ENCODE assay signal across 9 cellular contexts in the genomic region with DNA sequence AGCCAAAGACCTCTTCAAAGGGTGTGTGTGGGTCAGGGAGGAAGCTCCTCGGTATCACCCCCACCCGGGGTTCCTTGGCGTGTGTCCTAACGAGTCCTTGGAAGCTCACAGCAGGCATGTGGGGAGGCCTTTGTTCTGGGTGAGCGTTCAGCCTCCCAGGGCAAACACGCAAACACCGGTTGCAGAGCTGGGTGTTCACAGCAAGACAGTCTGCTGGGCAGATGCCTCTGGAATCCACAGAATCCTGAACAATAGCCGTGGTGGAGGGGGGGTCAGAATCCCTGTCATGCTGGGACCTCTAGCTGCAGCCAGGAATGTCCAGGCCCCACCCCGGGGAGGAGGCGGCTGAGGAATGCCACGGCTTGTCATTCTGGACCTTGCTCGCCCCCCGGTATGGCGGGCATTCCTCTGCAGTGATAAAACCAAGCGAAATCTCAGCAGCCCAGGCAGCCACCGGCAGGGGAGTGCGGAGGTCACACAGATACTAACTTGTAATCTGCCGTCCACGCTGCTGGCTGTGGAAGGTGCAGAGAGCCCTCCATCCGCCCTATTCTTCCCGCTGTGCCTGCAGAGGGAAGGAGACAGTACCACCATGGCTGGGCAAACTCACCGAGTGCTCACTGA. TPM values are rescaled to one million over a fixed set of nuclear protein-coding genes. Genes with fewer than 3 reads are reported as not detected.
DNase-seq lines count a peak whose midpoint lies in the region; ATAC-seq, FAIRE-seq and TF ChIP-seq lines count a peak whose summit lies in the region.
"Not testable (repeated sequence)": the region's sequence is repeated elsewhere in the genome, so short reads cannot be mapped to it uniquely, and the experiment has no call there.
"Had no signal": no experiment of that assay in that cellular context is flagged by ENCODE, and none has a peak within 500 bp of the region (broad histone marks: within the 10 kb centered on the region; RNA-seq: fewer than 3 reads in every experiment).

No MANE protein-coding gene starts in this region.

- not testable (repeated sequence) for H3K4me2 ChIP-seq in SK-N-SH; K562 (ENCODE audit: insufficient read depth, low read length); mesendoderm (ENCODE audit: low read length)

- H3K9me1 ChIP-seq in K562 (ENCODE audit: control insufficient read depth, insufficient read depth, low read length): not testable (repeated sequence)

- H3K4ac ChIP-seq in mesendoderm (ENCODE audit: low read depth, low read length): not testable (repeated sequence)

- H3K56ac ChIP-seq in mesendoderm (ENCODE audit: low read length): peak overlapping the region; percentile 64

- BruUV-seq in K562 (replicated peaks; lab: Mats Ljungman, UMichigan): not testable (repeated sequence)

- not testable (repeated sequence) for H3K4me1 ChIP-seq in ES-I3 (ENCODE audit: insufficient read depth, low read length); SK-N-SH (ENCODE audit: control insufficient read depth in 1 of 2, insufficient read depth in 2 of 2, low read depth in 1 of 2, low read length in 1 of 2); mesendoderm (ENCODE audit: control insufficient read depth, low read depth, low read length)
- H3K4me1 ChIP-seq in K562 (replicated peaks in 1 of 2; ENCODE audit: control insufficient read depth in 2 of 2, insufficient read depth in 2 of 2, low read length in 2 of 2) (peaks cover 0 to 18% of the 10 kb centered on the region in 2 experiments; a peak in 2 of 5 replicates), left ventricle myocardium inferior (peaks cover 17% of the 10 kb centered on the region)

- H3K4me3 ChIP-seq in SK-N-SH (ENCODE audit: low read depth in 2 of 2, low read length in 1 of 2); K562; left ventricle myocardium inferior; mesendoderm (ENCODE audit: low read length): not testable (repeated sequence)

- not testable (repeated sequence) for ATAC-seq in K562

- not testable (repeated sequence) for H2BK15ac ChIP-seq in mesendoderm (replicated peaks; ENCODE audit: low read depth)

- not testable (repeated sequence) for FAIRE-seq in K562 (lab: Jason Lieb, UNC)

- H3K27me3 ChIP-seq in SK-N-SH (ENCODE audit: insufficient read depth); K562 (ENCODE audit: control insufficient read depth in 2 of 2, insufficient read depth in 2 of 2, low read length in 2 of 2); left ventricle myocardium inferior (ENCODE audit: low read depth); mesendoderm (ENCODE audit: insufficient read depth, low read length, poor library complexity): not testable (repeated sequence)

- TF ChIP-seq CTCF in SK-N-SH (IDR thresholded peaks at IDR 0.05); K562 (IDR thresholded peaks at IDR 0.05 in 2 of 3, conservative IDR thresholded peaks at IDR 0.05 in 1 of 3; ENCODE audit: insufficient read depth in 2 of 3, low read depth in 1 of 3, low read length in 3 of 3); left ventricle myocardium inferior (IDR thresholded peaks at IDR 0.05; ENCODE audit: borderline replicate concordance): not testable (repeated sequence)

- not testable (repeated sequence) for H3F3A ChIP-seq in SK-N-SH (replicated peaks; ENCODE audit: insufficient read depth)

- H2BK120ac ChIP-seq in mesendoderm (ENCODE audit: low read depth, low read length): not testable (repeated sequence)

- not testable (repeated sequence) for TF ChIP-seq POLR2A in K562 (conservative IDR thresholded peaks at IDR 0.05)

- peaks cover 21% of the 10 kb centered on the region for H3K79me2 ChIP-seq in SK-N-SH (ENCODE audit: insufficient read depth)
- peaks cover 34% of the 10 kb centered on the region for H3K79me2 ChIP-seq in K562 (ENCODE audit: control insufficient read depth, insufficient read depth, low read length)
- H3K79me2 ChIP-seq in mesendoderm (ENCODE audit: control insufficient read depth, insufficient read depth, low read length): peaks cover 16% of the 10 kb centered on the region

- H3K27ac ChIP-seq in SK-N-SH (ENCODE audit: low read depth in 2 of 2, low read length in 1 of 2); K562 (ENCODE audit: extremely low read depth, low read depth, low read length): not testable (repeated sequence)
- H3K27ac ChIP-seq in left ventricle myocardium inferior (replicated peaks) (peak overlapping the region; percentile 51), mesendoderm (ENCODE audit: low read depth, low read length) (peak overlapping the region; percentile 1)

- not testable (repeated sequence) for H3K9me2 ChIP-seq in SK-N-SH

- H3K36me3 ChIP-seq in ES-I3 (ENCODE audit: insufficient read depth, low read length); SK-N-SH (replicated peaks in 1 of 2; ENCODE audit: control insufficient read depth in 1 of 2, insufficient read depth in 2 of 2, low read length in 1 of 2); K562 (ENCODE audit: control insufficient read depth, insufficient read depth, low read length); left ventricle myocardium inferior; mesendoderm (ENCODE audit: control insufficient read depth, insufficient read depth, low read length): not testable (repeated sequence)

- POLR2A ChIA-PET in SK-N-SH (lab: Yijun Ruan, JAX); K562 (lab: Yijun Ruan, JAX): not testable (repeated sequence)

- not testable (repeated sequence) for H2BK5ac ChIP-seq in mesendoderm (ENCODE audit: low read length)

- not testable (repeated sequence) for H3K23ac ChIP-seq in mesendoderm (ENCODE audit: low read length)

- H3K79me1 ChIP-seq in mesendoderm (ENCODE audit: low read length): not testable (repeated sequence)

- H4K20me1 ChIP-seq in SK-N-SH (ENCODE audit: insufficient read depth); K562 (replicated peaks; ENCODE audit: control insufficient read depth, insufficient read depth, low read length): not testable (repeated sequence)

- not testable (repeated sequence) for H4K8ac ChIP-seq in mesendoderm (ENCODE audit: low read depth, low read length)

- not testable (repeated sequence) for H2AK5ac ChIP-seq in mesendoderm (ENCODE audit: low read length)

- not testable (repeated sequence) for H4K5ac ChIP-seq in mesendoderm (ENCODE audit: low read length)

- CTCF ChIA-PET in SK-N-SH (lab: Yijun Ruan, JAX); K562 (lab: Yijun Ruan, JAX; ENCODE audit: low intra/inter-chr PET ratio): not testable (repeated sequence)

- DNase-seq in NCI-H1092 (lab: John Stamatoyannopoulos, UW) (peak; percentile 15), SK-N-SH (peak; percentile 1), mesendoderm (peak; percentile 97), posterior vena cava (ENCODE audit: low spot score) (peak; percentile 55)
- DNase-seq in K562 (ENCODE audit: extremely low read depth in 1 of 4, low spot score in 3 of 4); left ventricle myocardium inferior: not testable (repeated sequence)

- TF ChIP-seq EP300 in SK-N-SH (IDR thresholded peaks at IDR 0.05; ENCODE audit: borderline replicate concordance in 1 of 2, low read depth in 1 of 2, low read length in 1 of 2); K562 (IDR thresholded peaks at IDR 0.05; ENCODE audit: low read length): not testable (repeated sequence)

- WGBS in SK-N-SH (ENCODE audit: low lambda C conversion rate): 96% methylated on average over 9 of the region's 22 CpGs
- 59% methylated on average over 17 of the region's 22 CpGs for WGBS in K562 (ENCODE audit: insufficient coverage, low coverage, missing lambda C conversion rate)
- WGBS in mesendoderm (ENCODE audit: extremely low coverage, insufficient coverage, low lambda C conversion rate): no CpG with 5 or more reads among the region's 22 CpGs

- not testable (repeated sequence) for H3K9me3 ChIP-seq in ES-I3 (ENCODE audit: control insufficient read depth, insufficient read depth, low read length); SK-N-SH; K562 (replicated peaks; ENCODE audit: control insufficient read depth, insufficient read depth, low read depth, low read length); left ventricle myocardium inferior (replicated peaks)

- in situ Hi-C loops in K562 (cut with MboI): not testable (repeated sequence)

- intact Hi-C loops in K562 (cut with micrococcal nuclease); left ventricle myocardium inferior (cut with micrococcal nuclease); posterior vena cava (cut with DNase I): not testable (repeated sequence)

- H3K18ac ChIP-seq in mesendoderm (ENCODE audit: low read length): not testable (repeated sequence)

- TF ChIP-seq RAD21 in SK-N-SH (IDR thresholded peaks at IDR 0.05; ENCODE audit: low read length); K562 (CRISPR knock-in tag; conservative IDR thresholded peaks at IDR 0.05 in 1 of 2, IDR thresholded peaks at IDR 0.05 in 1 of 2): not testable (repeated sequence)

- H2AFZ ChIP-seq in SK-N-SH (ENCODE audit: low read depth); K562 (ENCODE audit: low read depth, low read length): not testable (repeated sequence)

- peak overlapping the region; percentile 30 for H3K9ac ChIP-seq in ES-I3 (ENCODE audit: low read depth, low read length)
- not testable (repeated sequence) for H3K9ac ChIP-seq in SK-N-SH; K562 (ENCODE audit: insufficient read depth in 1 of 2, low read depth in 2 of 2, low read length in 2 of 2); mesendoderm (ENCODE audit: low read length)

RNA-seq across cellular contexts. Expression of gene SPN, which starts 48.2 kb away (rescaled TPM):
- 0.10 and 0.13 TPM in 2 replicates for polyA plus RNA-seq in SK-N-SH (2012; rRNA removed)
- polyA plus RNA-seq in SK-N-SH (2012; cell fraction: cytosol; rRNA removed): 0.03 and 0.05 TPM in 2 replicates
- 0.06 TPM in 2 replicates for polyA plus RNA-seq in SK-N-SH (2012; cell fraction: nucleus; rRNA removed)
- total RNA-seq in K562 (2011; cell fraction: chromatin; rRNA removed; ENCODE audit: low replicate concordance): 97.4 and 224 TPM in 2 replicates
- 129 and 166 TPM in 2 replicates for total RNA-seq in K562 (2011; cell fraction: nucleolus; rRNA removed)
- 142 and 171 TPM in 2 replicates for total RNA-seq in K562 (2011; cell fraction: nucleoplasm; rRNA removed)
- 75.4 and 91.8 TPM in 2 replicates for total RNA-seq in K562 (2014; rRNA removed)
- total RNA-seq in K562 (2014; rRNA removed; fragmentation: Illumina TruSeq; extraction: Trizol): 80.6 and 85.0 TPM in 2 replicates
- 110 and 114 TPM in 2 replicates for total RNA-seq in K562 (2015; rRNA removed; fragmentation: Illumina TruSeq; extraction: Trizol)
- 202 and 225 TPM in 2 replicates for total RNA-seq in K562 (2021)
- 56.7 and 114 TPM in 2 replicates for polyA plus RNA-seq in K562 (2011; rRNA removed)
- 56.3 and 107 TPM in 2 replicates for polyA plus RNA-seq in K562 (2011; cell fraction: cytosol; rRNA removed)
- 80.5 and 114 TPM in 2 replicates for polyA plus RNA-seq in K562 (2011; cell fraction: nucleus; rRNA removed)
- 152 and 220 TPM in 2 replicates for polyA plus RNA-seq in K562 (2012)
- polyA plus RNA-seq in K562 (2014; fragmentation: Illumina TruSeq; extraction: Trizol): 174 and 221 TPM in 2 replicates
- polyA plus RNA-seq in K562 (2014; fragmentation: Nextera tagmentation; extraction: Ambion mirVana): 10 to 100 TPM; 24.3 to 34.3 TPM
- 74.2 and 79.4 TPM in 2 replicates for polyA plus RNA-seq in K562 (2014; rRNA removed)
- 64.6 and 73.0 TPM in 2 replicates for polyA minus RNA-seq in K562 (2011; rRNA and poly(A)+ RNA removed)
- polyA minus RNA-seq in K562 (2011; cell fraction: cytosol; rRNA and poly(A)+ RNA removed): 66.4 and 80.3 TPM in 2 replicates
- 15.9 and 30.7 TPM in 2 replicates for polyA minus RNA-seq in K562 (2011; cell fraction: nucleus; rRNA and poly(A)+ RNA removed)
- 1.3 TPM for total RNA-seq in left ventricle myocardium inferior
- polyA plus RNA-seq in mesendoderm (2013, experiment 1 of 2): 1.1 TPM
- 0.87 TPM for polyA plus RNA-seq in mesendoderm (2013, experiment 2 of 2)
- 1 to 10 TPM; 2.2 to 3.7 TPM for total RNA-seq in posterior vena cava
- total RNA-seq: glomerular endothelial cell, lung microvascular endothelial cell had no signal

Comparison
In these comparisons a context has a peak if more than half of its experiments do, and no peak if none do; other contexts are left out.
1. RNA of gene SPN, which starts 48.2 kb away (total RNA-seq): 75.4 to 225 TPM in K562; 2.2 to 3.7 TPM in posterior vena cava and 1.3 TPM in left ventricle myocardium inferior (single experiment); every median in the first group is over 10 times any median in the second.